In the genomic region with DNA sequence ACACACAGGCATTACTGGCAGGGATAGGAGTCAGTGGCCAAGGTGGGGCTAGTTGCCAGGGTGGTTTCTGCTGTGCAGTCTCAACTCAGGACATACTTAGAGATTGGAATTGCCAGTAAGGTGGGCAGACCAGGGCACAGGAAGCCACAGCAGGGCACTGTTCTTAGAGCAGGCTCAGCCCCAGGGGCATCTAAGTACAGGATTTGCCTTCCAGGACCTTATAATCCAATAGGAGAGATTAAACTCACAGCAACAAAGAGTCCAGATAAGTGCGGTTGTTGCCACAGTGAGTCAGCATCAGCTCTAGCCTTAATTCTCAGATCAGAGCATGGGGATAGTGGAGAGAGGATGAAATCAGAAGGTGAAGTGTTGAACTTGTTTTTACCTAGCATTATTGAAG, we compare ENCODE assay signal across 26 cellular contexts.
DNase-seq lines count a peak whose midpoint lies in the region; ATAC-seq and TF ChIP-seq lines count a peak whose summit lies in the region.
"Had no signal": no experiment of that assay in that cellular context is flagged by ENCODE, and none has a peak within 500 bp of the region (broad histone marks: within the 10 kb centered on the region; RNA-seq: fewer than 3 reads in every experiment).

No MANE protein-coding gene starts in this region.

- no peaks in the 10 kb centered on the region for H3K79me2 ChIP-seq in mesendoderm (ENCODE audit: control insufficient read depth, insufficient read depth, low read length)

- H4K8ac ChIP-seq in mesendoderm (ENCODE audit: low read depth, low read length) = no peak overlapping the region

- no peak overlapping the region for H3K27ac ChIP-seq in RWPE2 (ENCODE audit: poor library complexity, severe bottlenecking)
- no peak overlapping the region for H3K27ac ChIP-seq in mesendoderm (ENCODE audit: low read depth, low read length)
- no peak overlapping the region for H3K27ac ChIP-seq in right lobe of liver
- H3K27ac ChIP-seq: BLaER1, HL-60, SJCRH30, upper lobe of left lung had no signal

- H3K4ac ChIP-seq in mesendoderm (ENCODE audit: low read depth, low read length) = no peak overlapping the region

- no peak for TF ChIP-seq POLR2A in right lobe of liver (IDR thresholded peaks at IDR 0.05)

- no peak overlapping the region for H3K9ac ChIP-seq in mesendoderm (ENCODE audit: low read length)
- H3K9ac ChIP-seq: BLaER1 had no signal

- no peak overlapping the region for H2BK120ac ChIP-seq in mesendoderm (ENCODE audit: low read depth, low read length)

- no peaks in the 10 kb centered on the region for H3K79me1 ChIP-seq in mesendoderm (ENCODE audit: low read length)

- no peak overlapping the region for H3K4me2 ChIP-seq in mesendoderm (ENCODE audit: low read length)
- H3K4me2 ChIP-seq: BLaER1 had no signal

- TF ChIP-seq CTCF in RWPE2 (IDR thresholded peaks at IDR 0.05; ENCODE audit: poor library complexity, severe bottlenecking) (no peak), choroid plexus epithelial cell (conservative IDR thresholded peaks at IDR 0.05; ENCODE audit: low read depth, low read length) (no peak), GM10248 (IDR thresholded peaks at IDR 0.05; ENCODE audit: control extremely low read depth, extremely low read depth, low read depth, missing control alignments) (no peak), right lobe of liver (IDR thresholded peaks at IDR 0.05) (no peak)

- no peak overlapping the region for H4K5ac ChIP-seq in mesendoderm (ENCODE audit: low read length)

- no peaks in the 10 kb centered on the region for H3K9me3 ChIP-seq in RWPE2 (ENCODE audit: severe bottlenecking)
- no peaks in the 10 kb centered on the region for H3K9me3 ChIP-seq in right lobe of liver
- H3K9me3 ChIP-seq: BLaER1, SJCRH30, upper lobe of left lung had no signal

- no CpG with 5 or more reads among the region's 1 CpG for WGBS in mesendoderm (ENCODE audit: extremely low coverage, insufficient coverage, low lambda C conversion rate)
- 50% methylated on average over 1 of the region's 1 CpG for WGBS in right lobe of liver (ENCODE audit: insufficient coverage, low coverage, low lambda C conversion rate, missing lambda C conversion rate)

- H2AK5ac ChIP-seq in mesendoderm (ENCODE audit: low read length) = no peak overlapping the region

- no peak overlapping the region for H3K18ac ChIP-seq in mesendoderm (ENCODE audit: low read length)

- no peaks in the 10 kb centered on the region for H3K36me3 ChIP-seq in RWPE2 (ENCODE audit: low read depth)
- no peaks in the 10 kb centered on the region for H3K36me3 ChIP-seq in mesendoderm (ENCODE audit: control insufficient read depth, insufficient read depth, low read length)
- no peaks in the 10 kb centered on the region for H3K36me3 ChIP-seq in right lobe of liver
- H3K36me3 ChIP-seq: BLaER1, SJCRH30, upper lobe of left lung had no signal

- H3K23ac ChIP-seq in mesendoderm (ENCODE audit: low read length) = no peak overlapping the region

- POLR2A ChIA-PET in GM10248 (lab: Yijun Ruan, JAX) = no interaction called here

- no peak overlapping the region for H2BK5ac ChIP-seq in mesendoderm (ENCODE audit: low read length)

- H3K4me3 ChIP-seq in RWPE2 (ENCODE audit: severe bottlenecking) (no peak overlapping the region), choroid plexus epithelial cell (ENCODE audit: low read depth, low read length) (no peak overlapping the region), mesendoderm (ENCODE audit: low read length) (no peak overlapping the region), right lobe of liver (no peak overlapping the region)
- H3K4me3 ChIP-seq: BLaER1, lung, SJCRH30, upper lobe of left lung had no signal

- no peak overlapping the region for H2BK15ac ChIP-seq in mesendoderm (replicated peaks; ENCODE audit: low read depth)

- H3K4me1 ChIP-seq in RWPE2 (ENCODE audit: insufficient read depth, poor library complexity, severe bottlenecking) (no peaks in the 10 kb centered on the region), mesendoderm (ENCODE audit: control insufficient read depth, low read depth, low read length) (peaks cover 5% of the 10 kb centered on the region), right lobe of liver (no peaks in the 10 kb centered on the region)
- H3K4me1 ChIP-seq: SJCRH30, upper lobe of left lung had no signal

- CTCF ChIA-PET in GM10248 (lab: Yijun Ruan, JAX) = interaction anchor here (1.3 kb wide), 1 partner anchor 16 kb away, joined by 3 read pairs; no protein-coding TSS in a partner anchor

- H3K27me3 ChIP-seq in RWPE2 (ENCODE audit: insufficient read depth, poor library complexity, severe bottlenecking) (peaks cover 19% of the 10 kb centered on the region), mesendoderm (ENCODE audit: insufficient read depth, low read length, poor library complexity) (no peaks in the 10 kb centered on the region), right lobe of liver (no peaks in the 10 kb centered on the region)
- H3K27me3 ChIP-seq: BLaER1, SJCRH30, upper lobe of left lung had no signal

- peak overlapping the region; percentile 17 for H3K56ac ChIP-seq in mesendoderm (ENCODE audit: low read length)

- DNase-seq in H4 (ENCODE audit: low spot score) = peak; percentile 82
- no peak for DNase-seq in RWPE2 (ENCODE audit: low spot score)
- DNase-seq in choroid plexus epithelial cell (ENCODE audit: low read depth) = peak; percentile 41
- no peak for DNase-seq in mesendoderm
- DNase-seq in AG20443 (ENCODE audit: low spot score) = no peak
- DNase-seq in GM10248 (ENCODE audit: extremely low spot score) = no peak
- DNase-seq in right lobe of liver = no peak
- DNase-seq: activated CD4-positive, alpha-beta T cell treated with anti-CD3 and anti-CD28 coated beads for 1 hour; activated CD8-positive, alpha-beta T cell treated with anti-CD3 and anti-CD28 coated beads for 36 hours; aorta; central memory CD4-positive, alpha-beta T cell; glutamatergic neuron; HFFc6; NCI-H1092; NCI-H1694 treated with DMSO at 0.1 percent for 48 hours; NCI-H2171 treated with DMSO at 0.1 percent for 48 hours; SJCRH30; stimulated activated CD4-positive, alpha-beta T cell treated with anti-CD3 and anti-CD28 coated beads, Interleukin-15, amount 100 ng/mL, for 24 hours; stimulated activated naive B cell treated with anti-CD40 and anti-IgM and Interleukin-4, amounts not matched to agents 10 μg/mL and 1 μg/mL and 100 μg/mL, for 72 hours; upper lobe of left lung had no signal

- ATAC-seq in RWPE2 (ENCODE audit: low read depth) (peak; percentile 35; the same call in 1 of the 3 replicates), HG02571 (IDR thresholded peaks at IDR 0.05; ENCODE audit: unreplicated experiment) (no peak), right lobe of liver (no peak)
- ATAC-seq: activated CD8-positive, alpha-beta T cell treated with anti-CD3 and anti-CD28 coated beads for 36 hours; HepG2; sciatic nerve had no signal

- intact Hi-C loops in right lobe of liver (cut with DNase I) = no loop called here

Comparison
In these comparisons a context has a peak if more than half of its experiments do, and no peak if none do; other contexts are left out.
1. DNase-seq: peak in H4 (single experiment) and choroid plexus epithelial cell (single experiment); none in RWPE2 (single experiment), mesendoderm (single experiment), AG20443 (single experiment), GM10248 (single experiment) and right lobe of liver (0 of 3).